In the genomic region with DNA sequence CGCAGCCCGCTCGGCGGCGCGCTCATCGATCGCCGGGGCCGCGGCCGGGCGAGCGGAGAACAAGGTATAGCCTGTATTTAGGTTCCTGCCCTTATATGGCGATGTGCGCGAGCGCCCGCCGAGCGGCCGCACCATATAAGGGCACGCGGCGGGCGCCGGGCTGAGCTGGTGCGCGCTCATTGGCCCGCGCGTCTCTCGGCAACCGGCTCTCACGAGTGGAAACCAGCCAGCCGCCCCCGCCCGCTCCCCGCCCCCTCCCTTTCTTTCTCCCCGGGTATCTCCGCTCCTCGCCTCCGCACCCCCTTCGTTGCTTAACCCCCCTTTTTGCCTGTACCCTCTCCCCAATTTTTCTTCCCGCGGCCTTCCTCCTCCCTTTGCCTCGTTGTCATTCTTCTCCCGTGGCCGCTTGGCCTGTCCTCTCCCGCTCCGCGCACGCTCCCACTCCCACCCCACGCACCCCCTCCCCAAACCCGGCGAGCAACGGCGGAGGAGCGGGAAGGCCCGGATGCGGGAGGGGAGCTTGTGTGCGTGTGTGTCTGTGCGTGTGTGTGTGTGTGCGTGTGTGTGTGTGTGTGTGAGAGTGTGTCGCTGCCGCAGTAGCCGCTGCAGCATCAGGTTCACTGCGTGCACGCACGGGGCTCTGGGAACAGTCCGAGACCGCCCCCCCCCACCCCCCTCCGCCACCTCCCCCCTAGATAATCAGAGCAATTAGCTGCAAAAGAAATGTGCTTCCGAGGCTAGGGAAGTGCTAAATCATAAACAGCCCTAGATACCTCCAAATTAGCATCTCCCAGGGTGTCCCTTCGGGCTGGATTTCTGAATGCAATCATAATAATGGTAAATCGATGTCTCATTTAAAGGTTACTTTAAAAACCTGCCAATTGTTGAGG, we compare ENCODE assay signal across 8 cellular contexts. TPM values are rescaled to one million over a fixed set of nuclear protein-coding genes. Genes with fewer than 3 reads are reported as not detected.
DNase-seq lines count a peak whose midpoint lies in the region; ATAC-seq and TF ChIP-seq lines count a peak whose summit lies in the region.

No MANE protein-coding gene starts in this region.

- intact Hi-C loops in ascending aorta (cut with DNase I) = loop anchor here (1.0 to 2.0 kb wide), 2 partner anchors 13 to 28 kb away; partner anchors contain the start of genes CBX4 and CBX8

- peaks cover 23 to 43% of the 10 kb centered on the region in 2 donors for H3K4me1 ChIP-seq in ascending aorta
- H3K4me1 ChIP-seq in iPS-20b (ENCODE audit: insufficient read depth, low read length) = peaks cover 18% of the 10 kb centered on the region; the same call in 1 of the 2 replicates

- ATAC-seq in GM18498 (IDR thresholded peaks at IDR 0.05; ENCODE audit: unreplicated experiment) (peak; percentile 76), HG02981 (IDR thresholded peaks at IDR 0.05; ENCODE audit: unreplicated experiment) (peak; percentile 87)

- H3K9me3 ChIP-seq in ascending aorta (no peaks in the 10 kb centered on the region), iPS-20b (ENCODE audit: insufficient read depth, low read depth, low read length) (no peaks in the 10 kb centered on the region; the same call in 1 of the 2 replicates)

- H3K36me3 ChIP-seq in ascending aorta (no peaks in the 10 kb centered on the region), iPS-20b (ENCODE audit: insufficient read depth, low read depth, low read length) (no peaks in the 10 kb centered on the region)

- DNase-seq in NCI-H2081 (lab: John Stamatoyannopoulos, UW) (peak; percentile 94 to 98), T1000 (lab: John Stamatoyannopoulos, UW) (peak; percentile 53), ascending aorta (ENCODE audit: low spot score in 2 of 2) (no peak), middle frontal gyrus (ENCODE audit: extremely low spot score, low spot score) (no peak)
- peak; percentile 86 for DNase-seq in stimulated activated CD4-positive, alpha-beta T cell treated with anti-CD3 and anti-CD28 coated beads, Interleukin-15, amount 100 ng/mL, for 24 hours

- H3K4me3 ChIP-seq in ascending aorta = peak overlapping the region; percentile 7 to 31
- H3K4me3 ChIP-seq in iPS-20b (ENCODE audit: low read length) = peak overlapping the region; percentile 50; the same call in 1 of the 2 replicates

- TF ChIP-seq CTCF in ascending aorta (IDR thresholded peaks at IDR 0.05) = no peak

- H3K9ac ChIP-seq in iPS-20b (ENCODE audit: low read depth, low read length) = peak overlapping the region; percentile 68; the same call in 1 of the 2 replicates

- no peak overlapping the region for H3K27ac ChIP-seq in ascending aorta
- no peak overlapping the region for H3K27ac ChIP-seq in iPS-20b (ENCODE audit: low read length)

- H3K27me3 ChIP-seq in ascending aorta = peaks cover 67% of the 10 kb centered on the region
- H3K27me3 ChIP-seq in iPS-20b (ENCODE audit: insufficient read depth, low read length) = peaks cover 95% of the 10 kb centered on the region

RNA-seq across cellular contexts. Expression of gene CBX8, which starts 13.5 kb away (rescaled TPM):
- 1.1 TPM for total RNA-seq in ascending aorta

RNA-seq across cellular contexts. Expression of gene CBX4, which starts 28.9 kb away (rescaled TPM):
- total RNA-seq in ascending aorta = 25.7 TPM

RNA-seq across cellular contexts. Expression of gene CBX2, which starts 32.4 kb away (rescaled TPM):
- 4.6 TPM for total RNA-seq in ascending aorta

Comparison
In these comparisons a context has a peak if more than half of its experiments do, and no peak if none do; other contexts are left out.
1. DNase-seq: peak in NCI-H2081 (2 of 2), T1000 (single experiment) and stimulated activated CD4-positive, alpha-beta T cell treated with anti-CD3 and anti-CD28 coated beads, Interleukin-15, amount 100 ng/mL, for 24 hours (single experiment); none in ascending aorta (0 of 2) and middle frontal gyrus (single experiment).